Comparison of ENCODE assay signal across 2 cellular contexts in the genomic region with DNA sequence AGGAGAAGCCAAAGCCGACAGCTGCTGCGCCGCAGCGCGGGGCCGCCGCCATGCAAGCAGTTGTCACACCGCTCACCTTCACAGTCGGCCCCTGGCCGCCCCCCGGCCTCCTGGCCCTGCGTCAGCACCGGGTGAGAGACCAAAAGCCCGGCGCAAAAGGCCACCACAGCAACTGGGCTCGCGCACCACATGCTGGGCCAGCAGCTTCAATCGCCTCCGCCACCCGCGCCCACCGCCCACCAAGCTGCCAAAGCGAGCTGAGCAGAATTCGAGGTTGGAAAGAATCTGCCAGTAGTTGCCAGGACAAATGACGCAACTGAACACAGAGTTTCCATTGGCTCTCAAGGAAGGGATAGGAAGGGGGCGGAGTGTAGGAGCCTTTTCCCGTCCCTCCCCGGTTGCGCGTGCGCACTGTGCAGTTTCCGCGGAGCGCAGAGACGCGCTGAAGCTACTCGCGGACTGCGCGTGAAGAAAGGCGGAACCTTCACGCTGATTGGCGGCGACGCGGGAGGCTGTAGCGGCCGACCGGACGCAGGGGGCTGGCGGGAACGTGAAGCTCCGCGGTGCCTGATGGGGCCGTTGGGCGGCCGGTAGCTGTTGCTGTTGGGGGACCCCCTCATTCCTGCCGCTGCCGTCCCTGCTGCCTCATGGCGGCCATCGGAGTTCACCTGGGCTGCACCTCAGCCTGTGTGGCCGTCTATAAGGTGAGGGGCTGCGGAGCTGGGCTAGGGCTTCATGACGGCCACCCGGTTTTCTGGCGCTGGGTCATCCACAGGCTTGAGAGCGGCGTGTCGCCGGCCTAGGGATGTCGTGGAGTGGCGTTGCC.
TF ChIP-seq lines count a peak whose summit lies in the region.

Gene CDNF (minus strand): TSS at position 282 of the 826 bp plus-strand sequence. CDS start 91 bp downstream, at position 191.
A gene with protein sequence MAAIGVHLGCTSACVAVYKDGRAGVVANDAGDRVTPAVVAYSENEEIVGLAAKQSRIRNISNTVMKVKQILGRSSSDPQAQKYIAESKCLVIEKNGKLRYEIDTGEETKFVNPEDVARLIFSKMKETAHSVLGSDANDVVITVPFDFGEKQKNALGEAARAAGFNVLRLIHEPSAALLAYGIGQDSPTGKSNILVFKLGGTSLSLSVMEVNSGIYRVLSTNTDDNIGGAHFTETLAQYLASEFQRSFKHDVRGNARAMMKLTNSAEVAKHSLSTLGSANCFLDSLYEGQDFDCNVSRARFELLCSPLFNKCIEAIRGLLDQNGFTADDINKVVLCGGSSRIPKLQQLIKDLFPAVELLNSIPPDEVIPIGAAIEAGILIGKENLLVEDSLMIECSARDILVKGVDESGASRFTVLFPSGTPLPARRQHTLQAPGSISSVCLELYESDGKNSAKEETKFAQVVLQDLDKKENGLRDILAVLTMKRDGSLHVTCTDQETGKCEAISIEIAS (plus strand): TSS at position 551 of the 826 bp plus-strand sequence. CDS start 97 bp downstream, at position 648.
Gene MSANTD7 (plus strand): TSS at position 551 of the 826 bp plus-strand sequence. CDS start 3,979 bp downstream, outside the sequence.

TF ChIP-seq in IMR-90, 13 proteins besides CTCF, POLR2A, EP300 and RAD21:
- TF ChIP-seq, protein P1, sequence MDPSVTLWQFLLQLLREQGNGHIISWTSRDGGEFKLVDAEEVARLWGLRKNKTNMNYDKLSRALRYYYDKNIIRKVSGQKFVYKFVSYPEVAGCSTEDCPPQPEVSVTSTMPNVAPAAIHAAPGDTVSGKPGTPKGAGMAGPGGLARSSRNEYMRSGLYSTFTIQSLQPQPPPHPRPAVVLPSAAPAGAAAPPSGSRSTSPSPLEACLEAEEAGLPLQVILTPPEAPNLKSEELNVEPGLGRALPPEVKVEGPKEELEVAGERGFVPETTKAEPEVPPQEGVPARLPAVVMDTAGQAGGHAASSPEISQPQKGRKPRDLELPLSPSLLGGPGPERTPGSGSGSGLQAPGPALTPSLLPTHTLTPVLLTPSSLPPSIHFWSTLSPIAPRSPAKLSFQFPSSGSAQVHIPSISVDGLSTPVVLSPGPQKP (IDR thresholded peaks at IDR 0.05; ENCODE audit: borderline replicate concordance, low read depth, low read length) = no peak
- peak; percentile 68; the same call in 1 of the 2 replicates for TF ChIP-seq BHLHE40 (IDR thresholded peaks at IDR 0.05; ENCODE audit: low read depth, low read length)
- peak; percentile 100 for TF ChIP-seq RFX5 (IDR thresholded peaks at IDR 0.05; ENCODE audit: low read depth, low read length)
- TF ChIP-seq CEBPB (IDR thresholded peaks at IDR 0.05; ENCODE audit: low read depth, low read length) = peak; percentile 93
- no peak for TF ChIP-seq FOS (IDR thresholded peaks at IDR 0.05; ENCODE audit: low read depth, low read length)
- peak; percentile 70; the same call in 1 of the 2 replicates for TF ChIP-seq MAZ (IDR thresholded peaks at IDR 0.05; ENCODE audit: borderline replicate concordance, low read depth, low read length)
- TF ChIP-seq MXI1 (IDR thresholded peaks at IDR 0.05; ENCODE audit: borderline replicate concordance, low read depth, low read length) = peak; percentile 53; the same call in 1 of the 2 replicates
- no peak for TF ChIP-seq RCOR1 (IDR thresholded peaks at IDR 0.05; ENCODE audit: insufficient replicate concordance, low read length)

TF ChIP-seq in endothelial cell of umbilical vein, 7 proteins besides CTCF, POLR2A, EP300 and RAD21:
- TF ChIP-seq POLR2AphosphoS5 (IDR thresholded peaks at IDR 0.05; ENCODE audit: insufficient read depth, low read depth, low read length) (peak; percentile 72), JUN (IDR thresholded peaks at IDR 0.05; ENCODE audit: borderline replicate concordance, insufficient read depth, insufficient read length, low read depth) (no peak)
